ENCODE assay signal across 8 cellular contexts in genomic region chr3:126562737-126563276, GRCh38.
"Had no signal": no experiment of that assay in that cellular context is flagged by ENCODE, and none has a peak within 500 bp of the region (broad histone marks: within the 10 kb centered on the region; RNA-seq: fewer than 3 reads in every experiment).

No MANE protein-coding gene starts in this region.

- H3K4me3 ChIP-seq: GM23248, GM23338, HAP-1 had no signal

- DNase-seq: GM23248, GOT3, H7, H9, HCEC 1CT, HFFc6 had no signal

- H3K36me3 ChIP-seq: HAP-1 had no signal

- H3K4me1 ChIP-seq: HAP-1 had no signal

- H3K27ac ChIP-seq: GM23248 had no signal
